Comparison of ENCODE assay signal across 25 cellular contexts in the genomic region with DNA sequence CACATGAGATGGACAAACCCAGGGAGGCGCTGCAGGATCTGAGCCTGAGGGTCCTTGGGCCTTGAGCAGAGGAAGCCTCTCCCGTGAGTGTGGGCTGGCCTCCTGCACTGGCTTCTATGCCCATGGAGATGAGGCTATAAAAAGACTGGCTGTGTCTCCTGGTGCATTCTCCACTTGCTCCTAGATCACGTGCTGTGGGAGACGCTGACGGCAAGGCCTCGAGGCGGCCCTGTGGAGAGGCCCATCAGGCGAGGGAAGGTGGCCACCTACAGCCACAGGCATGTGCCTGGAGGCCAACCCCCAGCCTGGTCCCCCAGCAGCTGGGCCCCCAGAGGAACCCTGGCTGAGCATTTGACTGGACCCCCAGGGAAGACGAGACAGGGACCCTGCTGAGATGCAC.
"Had no signal": no experiment of that assay in that cellular context is flagged by ENCODE, and none has a peak within 500 bp of the region (broad histone marks: within the 10 kb centered on the region; RNA-seq: fewer than 3 reads in every experiment).

No MANE protein-coding gene starts in this region.

- H3K4me3 ChIP-seq: coronary artery, esophagus muscularis mucosa, gastroesophageal sphincter, lung, ovary, right lobe of liver, thoracic aorta, vagina had no signal

- DNase-seq: activated CD4-positive, alpha-beta T cell treated with anti-CD3 and anti-CD28 coated beads, Interleukin-2, amount 50 U/mL, for 48 hours; activated naive CD4-positive, alpha-beta T cell treated with anti-CD3 and anti-CD28 coated beads for 36 hours; activated naive CD8-positive, alpha-beta T cell treated with anti-CD3 and anti-CD28 coated beads, Interleukin-2, amount 10 ng/mL, durations not matched to agents 7 days and 5 days; activated T-cell treated with anti-CD3 and anti-CD28 coated beads, Interleukin-2, amount 50 U/mL, for 48 hours; amniotic stem cell; cerebellar nuclear complex; head of caudate nucleus; islet precursor cell; left colon; right lobe of liver; small intestine; stimulated activated CD4-positive, alpha-beta T cell treated with anti-CD3 and anti-CD28 coated beads, Interleukin-2, amount 100 ng/mL, for 48 hours; stimulated activated CD8-positive, alpha-beta memory T cell treated with anti-CD3 and anti-CD28 coated beads, Interleukin-4, amount 100 ng/mL, for 48 hours; stimulated activated naive B cell treated with anti-CD40 and anti-IgM and Interleukin-4, amounts not matched to agents 10 μg/mL and 1 μg/mL and 100 μg/mL, for 72 hours; T-helper 1 cell; T1000 had no signal

- H3K36me3 ChIP-seq: ovary, right lobe of liver, thoracic aorta had no signal

- ATAC-seq: gastroesophageal sphincter; left colon; stimulated activated naive B cell treated with anti-CD40 and anti-IgM and Interleukin-4, amounts not matched to agents 10 μg/mL and 1 μg/mL and 100 μg/mL, for 72 hours; WTC11 had no signal

- H3K4me1 ChIP-seq: esophagus muscularis mucosa, gastroesophageal sphincter, right lobe of liver, vagina had no signal

- H3K9me3 ChIP-seq: esophagus muscularis mucosa, neutrophil, right lobe of liver, vagina had no signal

- H3K27me3 ChIP-seq: esophagus muscularis mucosa, gastroesophageal sphincter, neutrophil, ovary, right lobe of liver, vagina had no signal

- H3K27ac ChIP-seq: coronary artery, esophagus muscularis mucosa, gastroesophageal sphincter, neutrophil, ovary, right lobe of liver, thoracic aorta, vagina had no signal
